8 cellular contexts compared by ENCODE assay signal in the genomic region with DNA sequence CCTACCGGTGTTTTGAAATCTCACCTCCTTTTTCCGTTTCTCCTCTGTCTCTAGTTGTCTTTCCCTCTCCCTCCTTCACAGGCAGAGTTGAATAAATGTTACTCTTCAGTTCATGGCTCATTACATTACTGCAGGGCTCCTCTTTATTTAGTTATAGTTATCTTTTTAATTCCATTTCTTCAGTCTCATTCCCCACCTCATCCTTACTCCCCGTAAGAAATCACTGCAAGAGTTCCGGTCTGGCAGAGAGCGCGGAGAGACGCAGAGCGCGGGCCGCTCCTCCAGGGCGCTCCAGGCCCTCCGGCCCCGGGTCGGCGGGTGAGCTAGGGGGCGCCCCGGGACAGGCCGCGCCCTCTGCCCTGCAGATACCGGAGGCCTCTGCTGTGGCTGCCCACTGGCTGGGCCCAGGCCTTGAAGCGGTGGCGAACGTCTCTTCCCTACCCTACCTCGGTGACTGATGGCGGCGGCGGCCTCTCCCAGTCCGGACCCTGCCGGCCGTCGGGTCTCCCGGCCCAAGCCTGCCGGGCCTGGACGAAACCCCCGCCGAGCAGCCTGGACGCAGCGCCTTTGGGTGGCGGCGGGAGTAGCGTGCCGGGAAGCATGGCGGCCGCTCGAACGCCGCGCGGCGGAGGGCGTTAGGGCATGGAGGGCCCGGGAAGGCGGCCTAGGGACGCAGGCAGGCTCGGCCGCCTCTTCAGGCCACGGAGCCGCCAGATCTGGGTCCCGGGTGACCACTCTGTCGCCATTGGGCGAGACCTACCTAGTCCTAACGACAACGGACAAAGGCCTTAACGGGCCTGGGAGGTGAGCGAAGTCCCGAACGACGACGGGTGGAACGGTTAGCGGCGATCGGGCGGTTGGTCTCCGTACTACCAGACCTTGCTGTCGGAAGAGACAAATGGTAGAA. TPM values are rescaled to one million over a fixed set of nuclear protein-coding genes. Genes with fewer than 3 reads are reported as not detected.
DNase-seq lines count a peak whose midpoint lies in the region; ATAC-seq and TF ChIP-seq lines count a peak whose summit lies in the region.

No MANE protein-coding gene starts in this region.

- H3K4me3 ChIP-seq in parathyroid adenoma (ENCODE audit: low read depth, low read length) (peak overlapping the region; percentile 60), tibial nerve (peak overlapping the region; percentile 53 to 73 (median 66))

- H3K27ac ChIP-seq in CD4-positive, alpha-beta T cell (ENCODE audit: low read depth, low read length): peak overlapping the region; percentile 50
- H3K27ac ChIP-seq in parathyroid adenoma: peak overlapping the region; percentile 73
- peak overlapping the region; percentile 96 to 100 (median 96) for H3K27ac ChIP-seq in tibial nerve

- H3K27me3 ChIP-seq in CD4-positive, alpha-beta T cell (ENCODE audit: control insufficient read depth, insufficient read depth, low read length): no peaks in the 10 kb centered on the region
- no peaks in the 10 kb centered on the region for H3K27me3 ChIP-seq in parathyroid adenoma (ENCODE audit: control insufficient read depth, insufficient read depth, low read length)
- no peaks in the 10 kb centered on the region for H3K27me3 ChIP-seq in tibial nerve

- no peaks in the 10 kb centered on the region for H3K79me2 ChIP-seq in parathyroid adenoma

- 2 to 12% methylated on average over 20 to 58 of the region's 76 CpGs for WGBS in tibial nerve, 2 donors

- TF ChIP-seq POLR2A in tibial nerve (IDR thresholded peaks at IDR 0.05): peak; percentile 30 to 32

- POLR2A ChIA-PET in CD4-positive, alpha-beta T cell (lab: Charles Lee): interaction anchor here (0.7 to 5.1 kb wide), 13 partner anchors 8 to 305 kb away, joined by 3 to 80 read pairs (median 4); partner anchors contain the start of gene HMGN4

- no peak overlapping the region for H3K9ac ChIP-seq in parathyroid adenoma

- H3K4me1 ChIP-seq in parathyroid adenoma (no peaks in the 10 kb centered on the region), tibial nerve (peaks cover 0 to 16% (median 0%) of the 10 kb centered on the region in 4 donors)

- CTCF ChIA-PET in CD4-positive, alpha-beta T cell (lab: Charles Lee): interaction anchor here (0.6 to 2.7 kb wide), 6 partner anchors 11 to 529 kb away, joined by 3 to 15 read pairs (median 3); no protein-coding TSS in a partner anchor

- intact Hi-C loops in CD4-positive, alpha-beta T cell (cut with DNase I, micrococcal nuclease): loop anchor here (1.0 to 2.0 kb wide), 6 partner anchors 11 to 47 kb away; partner anchors contain the start of gene HMGN4 (in 1 of the 2)
- intact Hi-C loops in Right ventricle myocardium superior (cut with DNase I): loop anchor here (2.0 kb wide), 1 partner anchor 15 kb away; no protein-coding TSS in a partner anchor

- TF ChIP-seq EP300 in tibial nerve (IDR thresholded peaks at IDR 0.05): peak in 1 of 2 donors; percentile 40

- H3K36me3 ChIP-seq in parathyroid adenoma (ENCODE audit: control insufficient read depth, insufficient read depth, low read length): no peaks in the 10 kb centered on the region
- no peaks in the 10 kb centered on the region for H3K36me3 ChIP-seq in tibial nerve

- no peaks in the 10 kb centered on the region for H3K9me3 Mint-ChIP-seq in CD4-positive, alpha-beta T cell
- no peaks in the 10 kb centered on the region for H3K9me3 Mint-ChIP-seq in activated naive CD8-positive, alpha-beta T cell (ENCODE audit: low read depth)

- peak overlapping the region; percentile 67 for H3K4me2 ChIP-seq in parathyroid adenoma (ENCODE audit: low read length)

- ATAC-seq in CD4-positive, alpha-beta T cell (ENCODE audit: poor library complexity): peak; percentile 36
- ATAC-seq in GM19452 (IDR thresholded peaks at IDR 0.05; ENCODE audit: unreplicated experiment) (peak; percentile 70), HG03571 (IDR thresholded peaks at IDR 0.05; ENCODE audit: unreplicated experiment) (peak; percentile 64), Right ventricle myocardium superior (ENCODE audit: poor library complexity) (peak; percentile 96)

- peak; percentile 42 for TF ChIP-seq CTCF in CD4-positive, alpha-beta T cell (IDR thresholded peaks at IDR 0.05)
- TF ChIP-seq CTCF in parathyroid adenoma (IDR thresholded peaks at IDR 0.05) (peak; percentile 18), tibial nerve (IDR thresholded peaks at IDR 0.05) (peak in 4 of 5 experiments; percentile 31 to 65 (median 56))

- DNase-seq in CD4-positive, alpha-beta T cell: peak; percentile 29 to 71 (median 52)
- peak; percentile 76 for DNase-seq in SK-N-DZ (ENCODE audit: low spot score)
- DNase-seq in Right ventricle myocardium superior: peak; percentile 90
- peak; percentile 53 to 57 for DNase-seq in tibial nerve (ENCODE audit: low spot score in 2 of 2)

- H3K9me3 ChIP-seq in CD4-positive, alpha-beta T cell (ENCODE audit: control insufficient read depth, low read length): no peaks in the 10 kb centered on the region
- H3K9me3 ChIP-seq in parathyroid adenoma (ENCODE audit: control insufficient read depth, low read length): no peaks in the 10 kb centered on the region
- no peaks in the 10 kb centered on the region for H3K9me3 ChIP-seq in tibial nerve

- H2AFZ ChIP-seq in parathyroid adenoma: peak overlapping the region; percentile 97

- peaks cover 9% of the 10 kb centered on the region for H3K27me3 Mint-ChIP-seq in CD4-positive, alpha-beta T cell
- no peaks in the 10 kb centered on the region for H3K27me3 Mint-ChIP-seq in activated naive CD8-positive, alpha-beta T cell

- H3K4me3 Mint-ChIP-seq in CD4-positive, alpha-beta T cell: peak overlapping the region; percentile 89
- H3K4me3 Mint-ChIP-seq in activated naive CD8-positive, alpha-beta T cell: peak overlapping the region; percentile 93

- H3K36me3 Mint-ChIP-seq in CD4-positive, alpha-beta T cell (ENCODE audit: low read depth): peaks cover 16% of the 10 kb centered on the region
- no peaks in the 10 kb centered on the region for H3K36me3 Mint-ChIP-seq in activated naive CD8-positive, alpha-beta T cell

- H3K4me1 Mint-ChIP-seq in CD4-positive, alpha-beta T cell (ENCODE audit: low read depth): peaks cover 30% of the 10 kb centered on the region
- peaks cover 34% of the 10 kb centered on the region for H3K4me1 Mint-ChIP-seq in activated naive CD8-positive, alpha-beta T cell (ENCODE audit: low read depth)

- H3K27ac Mint-ChIP-seq in CD4-positive, alpha-beta T cell: peak overlapping the region; percentile 99
- H3K27ac Mint-ChIP-seq in activated naive CD8-positive, alpha-beta T cell: peak overlapping the region; percentile 97

RNA-seq across cellular contexts. Expression of gene HMGN4, which starts 16.4 kb away (rescaled TPM):
- 10 to 100 TPM; 22.7 to 24.8 TPM for total RNA-seq in CD4-positive, alpha-beta T cell
- polyA plus RNA-seq in SK-N-DZ (2014; cell fraction: cytosol; rRNA removed): 128 and 134 TPM in 2 replicates
- 60.1 and 87.1 TPM in 2 replicates for polyA plus RNA-seq in SK-N-DZ (2014; cell fraction: nucleus; rRNA removed)
- total RNA-seq in Right ventricle myocardium superior (25.1 TPM), tibial nerve (10 to 100 TPM; 46.5 to 67.8 (median 56.2) TPM)

RNA-seq across cellular contexts. Expression of gene BTN1A1, which starts 21.6 kb away (rescaled TPM):
- total RNA-seq in CD4-positive, alpha-beta T cell: not detected
- 0.03 and 0.16 TPM in 2 replicates for polyA plus RNA-seq in SK-N-DZ (2014; cell fraction: cytosol; rRNA removed)
- 0.17 TPM in 1 of 2 replicates, not detected in the other for polyA plus RNA-seq in SK-N-DZ (2014; cell fraction: nucleus; rRNA removed)
- not detected for total RNA-seq in Right ventricle myocardium superior
- not detected for total RNA-seq in tibial nerve

Comparison
In these comparisons a context has a peak if more than half of its experiments do, and no peak if none do; other contexts are left out.
1. Peak in every context shown above with its lines: DNase-seq, ATAC-seq, H3K4me3 ChIP-seq and H3K27ac ChIP-seq.
2. ATAC-seq: peak in every context shown above with its lines; median percentile 96 in Right ventricle myocardium superior; 70 in GM19452; 64 in HG03571; 36 in CD4-positive, alpha-beta T cell.